In the genomic region with DNA sequence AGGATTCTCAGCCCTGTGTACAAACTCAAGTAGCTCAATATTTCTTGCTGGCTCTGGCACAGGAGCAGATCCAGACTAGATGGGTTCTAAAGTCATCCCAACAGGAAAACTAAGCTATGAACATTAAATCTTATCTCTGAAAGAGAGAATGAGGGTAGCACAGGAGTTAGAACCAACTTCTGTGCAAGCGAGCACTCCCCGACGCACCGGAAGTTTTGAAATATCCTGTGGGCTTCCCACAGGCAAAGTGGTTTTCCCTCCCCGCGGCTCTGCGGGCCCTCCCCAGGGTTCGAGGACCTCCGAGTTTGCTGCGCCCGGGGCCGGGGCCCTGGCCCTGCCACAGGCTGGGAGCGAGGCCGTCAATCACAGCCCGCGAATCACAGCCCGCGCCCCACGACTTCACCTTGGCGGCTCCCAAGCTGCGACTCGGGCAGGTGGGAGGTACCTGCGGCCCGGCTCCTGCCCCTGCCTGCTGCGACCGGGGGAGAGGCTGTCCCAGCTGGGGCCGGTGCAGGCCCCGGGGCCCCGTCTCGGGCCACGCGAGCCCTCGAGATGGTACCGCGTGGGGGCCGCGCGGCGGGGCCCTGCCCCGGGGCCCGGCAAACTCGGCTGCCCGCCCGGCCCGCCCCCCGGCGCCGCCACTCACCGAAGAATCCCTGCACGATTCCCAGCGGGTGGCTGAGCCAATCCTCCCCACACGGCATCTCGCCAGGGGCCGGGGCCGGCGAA, we compare ENCODE assay signal across 1 cellular context.
TF ChIP-seq lines count a peak whose summit lies in the region.

No MANE protein-coding gene starts in this region.

TF ChIP-seq in IMR-90, 13 proteins besides CTCF, POLR2A, EP300 and RAD21 (continued from another document):
- TF ChIP-seq, protein P1, sequence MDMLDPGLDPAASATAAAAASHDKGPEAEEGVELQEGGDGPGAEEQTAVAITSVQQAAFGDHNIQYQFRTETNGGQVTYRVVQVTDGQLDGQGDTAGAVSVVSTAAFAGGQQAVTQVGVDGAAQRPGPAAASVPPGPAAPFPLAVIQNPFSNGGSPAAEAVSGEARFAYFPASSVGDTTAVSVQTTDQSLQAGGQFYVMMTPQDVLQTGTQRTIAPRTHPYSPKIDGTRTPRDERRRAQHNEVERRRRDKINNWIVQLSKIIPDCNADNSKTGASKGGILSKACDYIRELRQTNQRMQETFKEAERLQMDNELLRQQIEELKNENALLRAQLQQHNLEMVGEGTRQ (IDR thresholded peaks at IDR 0.05; ENCODE audit: low read depth, low read length), result no peak
- TF ChIP-seq CEBPB (IDR thresholded peaks at IDR 0.05; ENCODE audit: low read depth, low read length), result peak; percentile 43; the same call in 1 of the 2 replicates
- 0 out of 2 replicates have a peak, but pooled peaks have one; percentile 10 for TF ChIP-seq MXI1 (IDR thresholded peaks at IDR 0.05; ENCODE audit: borderline replicate concordance, low read depth, low read length)
- no peak for TF ChIP-seq FOS (IDR thresholded peaks at IDR 0.05; ENCODE audit: low read depth, low read length)
